27 cellular contexts compared by ENCODE assay signal in the genomic region with DNA sequence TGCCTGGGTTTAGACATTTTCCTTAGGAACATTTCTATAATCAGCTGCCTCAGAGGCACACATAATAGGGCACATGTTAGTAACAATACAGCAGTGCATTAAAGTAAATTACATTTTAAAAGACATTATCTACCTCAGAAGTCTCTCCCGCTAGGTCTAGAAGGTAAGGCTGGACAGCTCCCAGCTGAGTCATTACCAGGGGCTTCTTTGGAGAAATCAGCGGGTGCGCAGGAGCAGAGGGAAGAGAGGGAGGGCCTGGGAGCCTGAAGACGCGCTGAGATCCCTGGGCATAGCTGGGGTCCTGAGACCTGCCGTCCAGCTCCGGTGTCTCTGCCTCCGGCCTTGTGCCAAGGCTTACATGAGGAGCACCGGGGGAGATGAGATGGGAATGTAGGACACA.
"Had no signal": no experiment of that assay in that cellular context is flagged by ENCODE, and none has a peak within 500 bp of the region (broad histone marks: within the 10 kb centered on the region; RNA-seq: fewer than 3 reads in every experiment).

No MANE protein-coding gene starts in this region.

- H3K36me3 ChIP-seq: left lung, lower lobe of right lung, pancreas, prostate gland, stomach, thyroid gland, transverse colon, upper lobe of left lung had no signal

- H3K4me3 Mint-ChIP-seq: naive thymus-derived CD8-positive, alpha-beta T cell; nephron; neural crest cell; stimulated activated naive B cell treated with anti-CD40 and anti-IgM and Interleukin-4, amounts not matched to agents 10 μg/mL and 1 μg/mL and 100 μg/mL, for 72 hours had no signal

- H3K4me1 ChIP-seq: left lung, lower lobe of right lung, pancreas, prostate gland, stomach, testis, thyroid gland, transverse colon, upper lobe of left lung had no signal

- H3K4me1 Mint-ChIP-seq: naive thymus-derived CD8-positive, alpha-beta T cell; nephron; neural crest cell; stimulated activated naive B cell treated with anti-CD40 and anti-IgM and Interleukin-4, amounts not matched to agents 10 μg/mL and 1 μg/mL and 100 μg/mL, for 72 hours had no signal

- H3K9me3 Mint-ChIP-seq: neural crest cell had no signal

- H3K27ac Mint-ChIP-seq: naive thymus-derived CD8-positive, alpha-beta T cell; nephron; stimulated activated naive B cell treated with anti-CD40 and anti-IgM and Interleukin-4, amounts not matched to agents 10 μg/mL and 1 μg/mL and 100 μg/mL, for 72 hours had no signal

- H3K36me3 Mint-ChIP-seq: naive thymus-derived CD8-positive, alpha-beta T cell; stimulated activated naive B cell treated with anti-CD40 and anti-IgM and Interleukin-4, amounts not matched to agents 10 μg/mL and 1 μg/mL and 100 μg/mL, for 72 hours had no signal

- DNase-seq: kidney glomerular epithelial cell; left cardiac atrium; left lung; lower lobe of right lung; mammary epithelial cell; mesenchymal stem cell; naive thymus-derived CD8-positive, alpha-beta T cell; pancreas; posterior cingulate gyrus; retina; right cardiac atrium; stimulated activated CD4-positive, alpha-beta T cell treated with anti-CD3 and anti-CD28 coated beads, Interleukin-12 subunit alpha, Interleukin-12 subunit beta, amount 100 ng/mL, for 4 hours; stimulated activated CD4-positive, alpha-beta T cell treated with anti-CD3 and anti-CD28 coated beads, Interleukin-15, amount 100 ng/mL, for 24 hours; stimulated activated CD4-positive, alpha-beta T cell treated with anti-CD3 and anti-CD28 coated beads, Interleukin-2, amount 100 ng/mL, for 24 hours; stimulated activated CD4-positive, alpha-beta T cell treated with anti-CD3 and anti-CD28 coated beads, Interleukin-4, amount 100 ng/mL, for 1 hour; stimulated activated naive B cell treated with anti-CD40 and anti-IgM and Interleukin-4, amounts not matched to agents 10 μg/mL and 1 μg/mL and 100 μg/mL, for 72 hours; stimulated activated naive CD8-positive, alpha-beta T cell treated with anti-CD3 and anti-CD28 coated beads, Interleukin-15, Interleukin-2, amounts not matched to agents 100 U/mL and 50 U/mL, for 24 hours; stomach; testis; thyroid gland; transverse colon had no signal

- H3K9me3 ChIP-seq: left lung, lower lobe of right lung, pancreas, prostate gland, testis, thyroid gland, transverse colon, upper lobe of left lung had no signal

- H3K4me3 ChIP-seq: left lung, lower lobe of right lung, pancreas, prostate gland, skin epidermis, stomach, testis, thyroid gland, transverse colon, upper lobe of left lung had no signal

- H3K27ac ChIP-seq: left lung, lower lobe of right lung, pancreas, prostate gland, skin epidermis, stomach, testis, thyroid gland, transverse colon, upper lobe of left lung had no signal

- ATAC-seq: left cardiac atrium; left lung; lower lobe of right lung; naive thymus-derived CD8-positive, alpha-beta T cell; pancreas; right cardiac atrium; sciatic nerve; stimulated activated naive B cell treated with anti-CD40 and anti-IgM and Interleukin-4, amounts not matched to agents 10 μg/mL and 1 μg/mL and 100 μg/mL, for 72 hours; stimulated activated naive CD8-positive, alpha-beta T cell treated with anti-CD3 and anti-CD28 coated beads, Interleukin-15, Interleukin-2, amounts not matched to agents 100 U/mL and 50 U/mL, for 24 hours had no signal

- H3K27me3 ChIP-seq: left lung, pancreas, stomach, testis, thyroid gland, transverse colon, upper lobe of left lung had no signal
